Comparison of ENCODE assay signal across 16 cellular contexts in genomic region chr22:21683401-21683811, GRCh38. TPM values are rescaled to one million over a fixed set of nuclear protein-coding genes. Genes with fewer than 3 reads are reported as not detected.
"Had no signal": no experiment of that assay in that cellular context is flagged by ENCODE, and none has a peak within 500 bp of the region (broad histone marks: within the 10 kb centered on the region; RNA-seq: fewer than 3 reads in every experiment).

No MANE protein-coding gene starts in this region.

- H3K27me3 Mint-ChIP-seq: dendritic cell treated with granulocyte-macrophage colony-stimulating factor and Interleukin-4, amounts not matched to agents 40 ng/mL and 50 ng/mL, for 4 days; effector memory CD8-positive, alpha-beta T cell; naive B cell had no signal

- H3K4me3 ChIP-seq: esophagus squamous epithelium, right atrium auricular region, sigmoid colon, skin epidermis had no signal

- H3K27ac Mint-ChIP-seq: dendritic cell treated with granulocyte-macrophage colony-stimulating factor and Interleukin-4, amounts not matched to agents 40 ng/mL and 50 ng/mL, for 4 days; effector memory CD8-positive, alpha-beta T cell had no signal

- H3K9me3 Mint-ChIP-seq: dendritic cell treated with granulocyte-macrophage colony-stimulating factor and Interleukin-4, amounts not matched to agents 40 ng/mL and 50 ng/mL, for 4 days; effector memory CD8-positive, alpha-beta T cell; naive B cell; nephron had no signal

- H3K27me3 ChIP-seq: esophagus squamous epithelium, neutrophil, right atrium auricular region, sigmoid colon had no signal

- H3K4me3 Mint-ChIP-seq: dendritic cell treated with granulocyte-macrophage colony-stimulating factor and Interleukin-4, amounts not matched to agents 40 ng/mL and 50 ng/mL, for 4 days; effector memory CD8-positive, alpha-beta T cell; naive B cell; nephron had no signal

- H3K27ac ChIP-seq: esophagus squamous epithelium, neutrophil, right atrium auricular region, sigmoid colon, skin epidermis had no signal

- H3K4me1 Mint-ChIP-seq: nephron had no signal

- H3K9me3 ChIP-seq: esophagus squamous epithelium, neutrophil, right atrium auricular region, sigmoid colon had no signal

- DNase-seq: effector memory CD8-positive, alpha-beta T cell; esophagus squamous epithelium; foreskin fibroblast; kidney glomerular epithelial cell; mesendoderm; naive B cell; sigmoid colon; stimulated activated CD4-positive, alpha-beta T cell treated with anti-CD3 and anti-CD28 coated beads, Interleukin-2, amount 100 ng/mL, for 24 hours; stimulated activated naive CD4-positive, alpha-beta T cell treated with Interleukin-2 at 50 U/mL for 16 hours; trophoblast cell had no signal

- H3K4me1 ChIP-seq: esophagus squamous epithelium, right atrium auricular region, sigmoid colon had no signal

- ATAC-seq: effector memory CD8-positive, alpha-beta T cell had no signal

RNA-seq across cellular contexts. Expression of gene CCDC116, which starts 50.8 kb away (rescaled TPM):
- total RNA-seq: lung microvascular endothelial cell, right atrium auricular region had no signal
